Comparison of ENCODE assay signal across 1 cellular context in genomic region chr16:78874241-78874983, GRCh38.
TF ChIP-seq lines count a peak whose summit lies in the region.

No MANE protein-coding gene starts in this region.

TF ChIP-seq in SK-N-SH treated with all-trans-retinoic acid at 6 μM for 48 hours, 23 proteins besides CTCF, POLR2A, EP300 and RAD21 (continued from another document):
- TF ChIP-seq TSHZ2 (CRISPR knock-in tag; IDR thresholded peaks at IDR 0.05) (no peak), GLIS3 (CRISPR knock-in tag; IDR thresholded peaks at IDR 0.05) (no peak), TOX (CRISPR knock-in tag; IDR thresholded peaks at IDR 0.05; ENCODE audit: borderline replicate concordance) (no peak), OSR1 (CRISPR knock-in tag; IDR thresholded peaks at IDR 0.05) (no peak), RARB (CRISPR knock-in tag; IDR thresholded peaks at IDR 0.05) (no peak), ZFP30 (CRISPR knock-in tag; IDR thresholded peaks at IDR 0.05) (no peak), ARNTL (CRISPR knock-in tag; IDR thresholded peaks at IDR 0.05; ENCODE audit: borderline replicate concordance, low read depth) (no peak), ZFP3 (CRISPR knock-in tag; IDR thresholded peaks at IDR 0.05) (no peak)
